ENCODE assay signal across 21 cellular contexts in genomic region chr12:119381471-119382235, GRCh38. TPM values are rescaled to one million over a fixed set of nuclear protein-coding genes. Genes with fewer than 3 reads are reported as not detected.
"Had no signal": no experiment of that assay in that cellular context is flagged by ENCODE, and none has a peak within 500 bp of the region (broad histone marks: within the 10 kb centered on the region; RNA-seq: fewer than 3 reads in every experiment).

No MANE protein-coding gene starts in this region.

- DNase-seq: activated CD4-positive, alpha-beta T cell treated with anti-CD3 and anti-CD28 coated beads for 48 hours; activated CD4-positive, alpha-beta T cell treated with anti-CD3 and anti-CD28 coated beads, Interleukin-2, amount 50 U/mL, for 4 hours; activated CD4-positive, CD25-positive, alpha-beta regulatory T cell treated with anti-CD3 and anti-CD28 coated beads, Interleukin-2, amount 50 U/mL, for 72 hours; activated CD8-positive, alpha-beta T cell treated with anti-CD3 and anti-CD28 coated beads, Interleukin-2, amount 10 ng/mL, durations not matched to agents 7 days and 5 days; activated effector memory CD4-positive, alpha-beta T cell treated with Interleukin-2 at 50 U/mL for 16 hours; activated naive CD4-positive, alpha-beta T cell; activated T-cell treated with anti-CD3 and anti-CD28 coated beads, Interleukin-2, amount 50 U/mL, for 24 hours; aorta; Kasumi-1; KBM-7; NCI-H146; NCI-H187 treated with DMSO at 0.1 percent for 48 hours; NCI-H2081 treated with DMSO at 0.1 percent for 48 hours; NCI-H446; NCI-H524; SIG-M5; T-helper 17 cell; T-helper 9 cell had no signal

- ATAC-seq: activated CD8-positive, alpha-beta T cell treated with anti-CD3 and anti-CD28 coated beads, Interleukin-2, amount 10 ng/mL, durations not matched to agents 7 days and 5 days; T-helper 17 cell; WTC11 had no signal

- H3K27me3 ChIP-seq: breast epithelium had no signal

- H3K4me3 ChIP-seq: breast epithelium had no signal

- H3K9me3 ChIP-seq: breast epithelium had no signal

- H3K36me3 ChIP-seq: breast epithelium had no signal

- H3K27ac ChIP-seq: breast epithelium had no signal

- H3K4me1 ChIP-seq: breast epithelium had no signal

RNA-seq across cellular contexts. Expression of gene CCDC60, which starts 47.1 kb away (rescaled TPM):
- total RNA-seq: activated CD8-positive, alpha-beta T cell treated with anti-CD3 and anti-CD28 coated beads, Interleukin-2, amount 10 ng/mL, durations not matched to agents 7 days and 5 days; activated T-helper 1 cell treated with anti-CD3 and anti-CD28 coated beads, Interleukin-12 subunit alpha, Interleukin-12 subunit beta, Interleukin-2, Interleukin-4 antibody, amounts not matched to agents 30 ng/mL and 10 ng/mL and 1 ng/mL, durations not matched to agents 14 hours and 24 hours and 36 hours; aorta; breast epithelium; T-helper 17 cell had no signal
- polyA plus RNA-seq: aorta had no signal
